1 cellular context compared by ENCODE assay signal in genomic region chr2:85525029-85525428, GRCh38.
TF ChIP-seq lines count a peak whose summit lies in the region.

No MANE protein-coding gene starts in this region.

TF ChIP-seq in GM23338, 12 proteins besides CTCF, POLR2A, EP300 and RAD21 (continued from another document):
- no peak for TF ChIP-seq ZNF462 (CRISPR knock-in tag; IDR thresholded peaks at IDR 0.05)
- no peak for TF ChIP-seq ETS1 (IDR thresholded peaks at IDR 0.05)
